ENCODE assay signal across 1 cellular context in the genomic region with DNA sequence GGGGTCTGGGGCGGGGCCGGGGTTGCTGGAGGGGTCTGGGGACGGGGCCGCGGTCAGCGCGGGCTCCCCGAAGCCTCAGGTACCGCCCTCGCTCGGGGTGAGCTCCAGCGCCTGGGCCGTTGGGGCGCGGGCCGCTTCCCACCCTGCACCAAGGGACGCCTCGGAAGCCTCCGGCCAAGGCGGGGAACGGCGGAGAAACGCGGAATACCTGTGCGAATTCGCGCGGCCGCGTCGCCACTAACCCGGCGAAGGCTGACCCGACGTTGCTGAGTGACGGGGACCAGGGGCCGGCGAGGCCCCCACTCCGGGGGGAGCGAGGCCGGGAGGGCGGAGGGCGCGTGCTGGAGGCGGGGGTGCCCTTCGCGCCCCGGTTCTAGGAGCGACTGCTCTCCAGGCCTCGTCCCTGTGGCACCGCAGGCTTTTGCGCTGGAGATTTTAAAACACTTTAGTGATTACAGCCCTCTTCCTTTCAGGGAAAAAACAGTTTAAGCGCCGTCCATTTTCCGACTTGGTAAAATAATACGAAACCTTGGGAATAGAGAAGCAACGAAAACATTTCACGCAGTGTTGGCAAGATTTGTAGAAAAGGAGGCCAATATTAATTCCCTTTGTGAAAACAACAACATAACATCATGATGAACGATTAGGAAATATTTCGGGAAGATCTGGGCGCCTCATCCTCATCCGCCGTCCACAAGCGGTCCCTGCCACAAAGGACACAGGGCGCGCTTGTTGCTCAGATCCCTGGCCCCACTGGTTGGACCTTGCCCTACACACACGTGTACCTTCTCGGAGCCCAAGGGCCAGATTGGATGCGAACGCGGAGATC.
A peak's percentile ranks its signal among the peaks of the same experiment; 100 is the strongest.
TF ChIP-seq lines count a peak whose summit lies in the region.

No MANE protein-coding gene starts in this region.

TF ChIP-seq in HepG2, 621 proteins besides CTCF, POLR2A, EP300 and RAD21 (continued from another document and continues in another):
- TF ChIP-seq, protein P1, sequence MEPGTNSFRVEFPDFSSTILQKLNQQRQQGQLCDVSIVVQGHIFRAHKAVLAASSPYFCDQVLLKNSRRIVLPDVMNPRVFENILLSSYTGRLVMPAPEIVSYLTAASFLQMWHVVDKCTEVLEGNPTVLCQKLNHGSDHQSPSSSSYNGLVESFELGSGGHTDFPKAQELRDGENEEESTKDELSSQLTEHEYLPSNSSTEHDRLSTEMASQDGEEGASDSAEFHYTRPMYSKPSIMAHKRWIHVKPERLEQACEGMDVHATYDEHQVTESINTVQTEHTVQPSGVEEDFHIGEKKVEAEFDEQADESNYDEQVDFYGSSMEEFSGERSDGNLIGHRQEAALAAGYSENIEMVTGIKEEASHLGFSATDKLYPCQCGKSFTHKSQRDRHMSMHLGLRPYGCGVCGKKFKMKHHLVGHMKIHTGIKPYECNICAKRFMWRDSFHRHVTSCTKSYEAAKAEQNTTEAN (CRISPR knock-in tag; conservative IDR thresholded peaks at IDR 0.05): peak; percentile 65; the same call in 1 of the 2 replicates
- TF ChIP-seq ZNF24 (IDR thresholded peaks at IDR 0.05) (no peak), XRCC5 (optimal IDR thresholded peaks at IDR 0.05; ENCODE audit: low read length) (peak; percentile 32), CAMTA2 (CRISPR knock-in tag; IDR thresholded peaks at IDR 0.05; ENCODE audit: borderline replicate concordance) (0 out of 2 replicates have a peak, but pooled peaks have one; percentile 37), ZNF496 (CRISPR knock-in tag; IDR thresholded peaks at IDR 0.05; ENCODE audit: insufficient replicate concordance) (no peak), ZNF326 (CRISPR knock-in tag; IDR thresholded peaks at IDR 0.05; ENCODE audit: borderline replicate concordance) (no peak), AHR (CRISPR knock-in tag; IDR thresholded peaks at IDR 0.05) (peak; percentile 71; the same call in 1 of the 2 replicates), FOSL1 (CRISPR knock-in tag; IDR thresholded peaks at IDR 0.05; ENCODE audit: borderline replicate concordance) (no peak), U2AF1 (optimal IDR thresholded peaks at IDR 0.05; ENCODE audit: low read depth, low read length) (peak; percentile 34), ZNF275 (CRISPR knock-in tag; IDR thresholded peaks at IDR 0.05; ENCODE audit: borderline replicate concordance) (peak; percentile 58; the same call in 1 of the 2 replicates), NAIF1 (CRISPR knock-in tag; IDR thresholded peaks at IDR 0.05; ENCODE audit: borderline replicate concordance) (no peak), ZNF232 (CRISPR knock-in tag; IDR thresholded peaks at IDR 0.05; ENCODE audit: borderline replicate concordance) (peak; percentile 80; the same call in 1 of the 2 replicates), ZBTB7A (CRISPR knock-in tag; IDR thresholded peaks at IDR 0.05) (peak; percentile 83), MAF1 (CRISPR knock-in tag; IDR thresholded peaks at IDR 0.05; ENCODE audit: borderline replicate concordance) (no peak), ARNT (IDR thresholded peaks at IDR 0.05) (no peak), SCMH1 (CRISPR knock-in tag; IDR thresholded peaks at IDR 0.05; ENCODE audit: borderline replicate concordance) (no peak), PRPF4 (IDR thresholded peaks at IDR 0.05; ENCODE audit: low read depth, low read length, poor library complexity, severe bottlenecking) (no peak), SIN3B (IDR thresholded peaks at IDR 0.05; ENCODE audit: low read length) (0 out of 2 replicates have a peak, but pooled peaks have one; percentile 35), ZFP1 (CRISPR knock-in tag; IDR thresholded peaks at IDR 0.05) (peak; percentile 77; the same call in 1 of the 2 replicates), THAP11 (CRISPR knock-in tag; IDR thresholded peaks at IDR 0.05) (peak; percentile 75), ZNF501 (CRISPR knock-in tag; IDR thresholded peaks at IDR 0.05) (peak; percentile 85; the same call in 1 of the 2 replicates), KAT2B (IDR thresholded peaks at IDR 0.05; ENCODE audit: borderline replicate concordance, low read depth, low read length) (no peak), ZBTB46 (CRISPR knock-in tag; IDR thresholded peaks at IDR 0.05; ENCODE audit: borderline replicate concordance) (no peak), TRIM24 (CRISPR knock-in tag; IDR thresholded peaks at IDR 0.05) (no peak), PAXIP1 (CRISPR knock-in tag; conservative IDR thresholded peaks at IDR 0.05) (peak; percentile 93), MIXL1 (CRISPR knock-in tag; IDR thresholded peaks at IDR 0.05) (no peak; the same call in 1 of the 2 replicates), KDM3A (CRISPR knock-in tag; IDR thresholded peaks at IDR 0.05; ENCODE audit: low read depth) (peak; percentile 78; the same call in 1 of the 2 replicates), ZNF670 (CRISPR knock-in tag; IDR thresholded peaks at IDR 0.05; ENCODE audit: borderline replicate concordance) (no peak; the same call in 1 of the 2 replicates), ARNT2 (CRISPR knock-in tag; IDR thresholded peaks at IDR 0.05; ENCODE audit: low read depth) (peak; percentile 77), CEBPG (CRISPR knock-in tag; IDR thresholded peaks at IDR 0.05) (peak; percentile 72), ATF3 (CRISPR knock-in tag; IDR thresholded peaks at IDR 0.05) (peak; percentile 43; the same call in 1 of the 2 replicates), BRCA1 (CRISPR knock-in tag; IDR thresholded peaks at IDR 0.05) (no peak), ZNF569 (CRISPR knock-in tag; IDR thresholded peaks at IDR 0.05; ENCODE audit: borderline replicate concordance) (no peak), TRAFD1 (CRISPR knock-in tag; IDR thresholded peaks at IDR 0.05; ENCODE audit: borderline replicate concordance) (no peak), ZNF7 (CRISPR knock-in tag; IDR thresholded peaks at IDR 0.05) (no peak), ZIK1 (CRISPR knock-in tag; IDR thresholded peaks at IDR 0.05; ENCODE audit: borderline replicate concordance, low read depth) (no peak; the same call in 1 of the 2 replicates), ETV6 (CRISPR knock-in tag; conservative IDR thresholded peaks at IDR 0.05) (no peak; the same call in 1 of the 2 replicates)
- TF ChIP-seq, protein P2, sequence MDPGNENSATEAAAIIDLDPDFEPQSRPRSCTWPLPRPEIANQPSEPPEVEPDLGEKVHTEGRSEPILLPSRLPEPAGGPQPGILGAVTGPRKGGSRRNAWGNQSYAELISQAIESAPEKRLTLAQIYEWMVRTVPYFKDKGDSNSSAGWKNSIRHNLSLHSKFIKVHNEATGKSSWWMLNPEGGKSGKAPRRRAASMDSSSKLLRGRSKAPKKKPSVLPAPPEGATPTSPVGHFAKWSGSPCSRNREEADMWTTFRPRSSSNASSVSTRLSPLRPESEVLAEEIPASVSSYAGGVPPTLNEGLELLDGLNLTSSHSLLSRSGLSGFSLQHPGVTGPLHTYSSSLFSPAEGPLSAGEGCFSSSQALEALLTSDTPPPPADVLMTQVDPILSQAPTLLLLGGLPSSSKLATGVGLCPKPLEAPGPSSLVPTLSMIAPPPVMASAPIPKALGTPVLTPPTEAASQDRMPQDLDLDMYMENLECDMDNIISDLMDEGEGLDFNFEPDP (CRISPR knock-in tag; conservative IDR thresholded peaks at IDR 0.05): no peak
- TF ChIP-seq, protein P3, sequence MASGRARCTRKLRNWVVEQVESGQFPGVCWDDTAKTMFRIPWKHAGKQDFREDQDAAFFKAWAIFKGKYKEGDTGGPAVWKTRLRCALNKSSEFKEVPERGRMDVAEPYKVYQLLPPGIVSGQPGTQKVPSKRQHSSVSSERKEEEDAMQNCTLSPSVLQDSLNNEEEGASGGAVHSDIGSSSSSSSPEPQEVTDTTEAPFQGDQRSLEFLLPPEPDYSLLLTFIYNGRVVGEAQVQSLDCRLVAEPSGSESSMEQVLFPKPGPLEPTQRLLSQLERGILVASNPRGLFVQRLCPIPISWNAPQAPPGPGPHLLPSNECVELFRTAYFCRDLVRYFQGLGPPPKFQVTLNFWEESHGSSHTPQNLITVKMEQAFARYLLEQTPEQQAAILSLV (CRISPR knock-in tag; IDR thresholded peaks at IDR 0.05; ENCODE audit: borderline replicate concordance): no peak
- TF ChIP-seq, protein P4, sequence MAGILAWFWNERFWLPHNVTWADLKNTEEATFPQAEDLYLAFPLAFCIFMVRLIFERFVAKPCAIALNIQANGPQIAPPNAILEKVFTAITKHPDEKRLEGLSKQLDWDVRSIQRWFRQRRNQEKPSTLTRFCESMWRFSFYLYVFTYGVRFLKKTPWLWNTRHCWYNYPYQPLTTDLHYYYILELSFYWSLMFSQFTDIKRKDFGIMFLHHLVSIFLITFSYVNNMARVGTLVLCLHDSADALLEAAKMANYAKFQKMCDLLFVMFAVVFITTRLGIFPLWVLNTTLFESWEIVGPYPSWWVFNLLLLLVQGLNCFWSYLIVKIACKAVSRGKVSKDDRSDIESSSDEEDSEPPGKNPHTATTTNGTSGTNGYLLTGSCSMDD (CRISPR knock-in tag; IDR thresholded peaks at IDR 0.05): no peak
- TF ChIP-seq, protein P5, sequence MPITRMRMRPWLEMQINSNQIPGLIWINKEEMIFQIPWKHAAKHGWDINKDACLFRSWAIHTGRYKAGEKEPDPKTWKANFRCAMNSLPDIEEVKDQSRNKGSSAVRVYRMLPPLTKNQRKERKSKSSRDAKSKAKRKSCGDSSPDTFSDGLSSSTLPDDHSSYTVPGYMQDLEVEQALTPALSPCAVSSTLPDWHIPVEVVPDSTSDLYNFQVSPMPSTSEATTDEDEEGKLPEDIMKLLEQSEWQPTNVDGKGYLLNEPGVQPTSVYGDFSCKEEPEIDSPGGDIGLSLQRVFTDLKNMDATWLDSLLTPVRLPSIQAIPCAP (CRISPR knock-in tag; IDR thresholded peaks at IDR 0.05; ENCODE audit: low read depth): no peak
- TF ChIP-seq, protein P6, sequence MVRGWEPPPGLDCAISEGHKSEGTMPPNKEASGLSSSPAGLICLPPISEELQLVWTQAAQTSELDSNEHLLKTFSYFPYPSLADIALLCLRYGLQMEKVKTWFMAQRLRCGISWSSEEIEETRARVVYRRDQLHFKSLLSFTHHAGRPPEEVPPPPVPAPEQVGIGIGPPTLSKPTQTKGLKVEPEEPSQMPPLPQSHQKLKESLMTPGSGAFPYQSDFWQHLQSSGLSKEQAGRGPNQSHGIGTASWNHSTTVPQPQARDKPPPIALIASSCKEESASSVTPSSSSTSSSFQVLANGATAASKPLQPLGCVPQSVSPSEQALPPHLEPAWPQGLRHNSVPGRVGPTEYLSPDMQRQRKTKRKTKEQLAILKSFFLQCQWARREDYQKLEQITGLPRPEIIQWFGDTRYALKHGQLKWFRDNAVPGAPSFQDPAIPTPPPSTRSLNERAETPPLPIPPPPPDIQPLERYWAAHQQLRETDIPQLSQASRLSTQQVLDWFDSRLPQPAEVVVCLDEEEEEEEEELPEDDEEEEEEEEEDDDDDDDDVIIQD (CRISPR knock-in tag; IDR thresholded peaks at IDR 0.05; ENCODE audit: low read depth): peak; percentile 72; the same call in 1 of the 2 replicates
